ENCODE assay signal across 16 cellular contexts in genomic region chr18:76307293-76307690, GRCh38.
DNase-seq lines count a peak whose midpoint lies in the region; ATAC-seq, FAIRE-seq and TF ChIP-seq lines count a peak whose summit lies in the region.
"Had no signal": no experiment of that assay in that cellular context is flagged by ENCODE, and none has a peak within 500 bp of the region (broad histone marks: within the 10 kb centered on the region; RNA-seq: fewer than 3 reads in every experiment).

No MANE protein-coding gene starts in this region.

- RAD21 ChIA-PET in GM12878 (lab: Charles Lee; ENCODE audit: unreplicated experiment) = no interaction called here

- intact Hi-C loops in IMR-90 (cut with micrococcal nuclease) = no loop called here
- intact Hi-C loops in GM12878 (cut with micrococcal nuclease; ENCODE audit: unreplicated experiment) = no loop called here
- intact Hi-C loops in upper lobe of right lung (cut with DNase I) = no loop called here

- no peaks in the 10 kb centered on the region for H3K36me3 Mint-ChIP-seq in endothelial cell (ENCODE audit: low read depth, unreplicated experiment)
- H3K36me3 Mint-ChIP-seq: CD4-positive, alpha-beta memory T cell had no signal

- no peak overlapping the region for H3K4me3 Mint-ChIP-seq in endothelial cell (ENCODE audit: unreplicated experiment)
- H3K4me3 Mint-ChIP-seq: B cell; CD4-positive, alpha-beta memory T cell; HFFc6 had no signal

- H3K79me1 ChIP-seq in IMR-90 (ENCODE audit: low read depth in 1 of 2, low read length in 2 of 2) = no peaks in the 10 kb centered on the region

- H3K27me3 Mint-ChIP-seq in endothelial cell (ENCODE audit: unreplicated experiment) = no peaks in the 10 kb centered on the region
- H3K27me3 Mint-ChIP-seq: B cell had no signal

- H3K9me1 ChIP-seq in IMR-90 (ENCODE audit: insufficient read depth, low read length) = no peaks in the 10 kb centered on the region

- no peak overlapping the region for H3K14ac ChIP-seq in IMR-90 (replicated peaks; ENCODE audit: low read depth, low read length)

- H3K18ac ChIP-seq in IMR-90 (ENCODE audit: low read depth, low read length) = no peak overlapping the region

- no peak overlapping the region for H2BK120ac ChIP-seq in IMR-90 (ENCODE audit: low read depth, low read length)

- H3K9ac ChIP-seq in DND-41 (ENCODE audit: low read depth, low read length) (no peak overlapping the region), IMR-90 (ENCODE audit: low read depth, low read length) (no peak overlapping the region), GM12878 (ENCODE audit: control insufficient read depth, insufficient read depth, low read length) (no peak overlapping the region)

- H4K20me1 ChIP-seq in DND-41 (ENCODE audit: insufficient read depth, low read length) (no peaks in the 10 kb centered on the region), IMR-90 (ENCODE audit: insufficient read depth, low read length) (no peaks in the 10 kb centered on the region), GM12878 (ENCODE audit: control insufficient read depth, insufficient read depth) (no peaks in the 10 kb centered on the region)

- no peak overlapping the region for H4K8ac ChIP-seq in IMR-90 (ENCODE audit: low read depth in 2 of 2, low read length in 2 of 2)

- H2BK15ac ChIP-seq in IMR-90 (ENCODE audit: low read depth, low read length) = no peak overlapping the region

- TF ChIP-seq POLR2A in IMR-90 (IDR thresholded peaks at IDR 0.05; ENCODE audit: low read depth, low read length) (no peak), GM12878 (IDR thresholded peaks at IDR 0.05; ENCODE audit: low read depth, low read length) (no peak)

- H2BK5ac ChIP-seq in IMR-90 (ENCODE audit: low read depth, low read length, poor library complexity, severe bottlenecking) = no peak overlapping the region

- BruUV-seq in IMR-90 (replicated peaks; lab: Mats Ljungman, UMichigan) = no TSS peak
- no TSS peak for BruUV-seq in GM12878 (replicated peaks; lab: Mats Ljungman, UMichigan)

- H3K79me2 ChIP-seq in DND-41 (ENCODE audit: insufficient read depth, low read length) = no peaks in the 10 kb centered on the region
- H3K79me2 ChIP-seq in GM12878 (ENCODE audit: control insufficient read depth, insufficient read depth, low read length) = no peaks in the 10 kb centered on the region

- in situ Hi-C loops in IMR-90 (cut with MboI; ENCODE audit: low sequenced_read_pairs) (no loop called here), GM12878 (cut with MboI) (no loop called here)

- H3K4me1 Mint-ChIP-seq in endothelial cell (ENCODE audit: unreplicated experiment) = peaks cover under 1% of the 10 kb centered on the region
- H3K4me1 Mint-ChIP-seq: B cell; CD4-positive, alpha-beta memory T cell had no signal

- no peak overlapping the region for H3K23ac ChIP-seq in IMR-90 (ENCODE audit: low read depth, low read length)

- TF ChIP-seq RAD21 in IMR-90 (IDR thresholded peaks at IDR 0.05; ENCODE audit: low read length) (no peak), GM12878 (IDR thresholded peaks at IDR 0.05; ENCODE audit: insufficient read depth, low read depth, low read length) (no peak)

- FAIRE-seq in GM12878 (lab: Jason Lieb, UNC) = no peak
- FAIRE-seq: GM19239 had no signal

- SMC1A ChIA-PET in GM12878 (lab: Charles Lee; ENCODE audit: uncharacterized antibody, unreplicated experiment) = interaction anchor here (0.9 kb wide), 1 partner anchor 267 kb away, joined by 3 read pairs; no protein-coding TSS in a partner anchor

- peak overlapping the region; percentile 53 for H3K27ac ChIP-seq in DND-41 (ENCODE audit: low read length)
- no peak overlapping the region for H3K27ac ChIP-seq in IMR-90 (ENCODE audit: insufficient read depth, low read length)
- peak overlapping the region; percentile 46 for H3K27ac ChIP-seq in GM12878 (ENCODE audit: control insufficient read depth, insufficient read depth)
- no peak overlapping the region for H3K27ac ChIP-seq in upper lobe of right lung
- H3K27ac ChIP-seq: C4-2B had no signal

- dilution Hi-C loops in IMR-90 (cut with HindIII; ENCODE audit: low sequenced_read_pairs, unreplicated experiment) = no loop called here

- TF ChIP-seq CTCF in DND-41 (IDR thresholded peaks at IDR 0.05; ENCODE audit: borderline replicate concordance, extremely low read depth, low read length, poor library complexity, severe bottlenecking) (no peak), IMR-90 (conservative IDR thresholded peaks at IDR 0.05; ENCODE audit: low read depth, low read length) (no peak), GM12878 (IDR thresholded peaks at IDR 0.05 in 2 of 3, conservative IDR thresholded peaks at IDR 0.05 in 1 of 3; ENCODE audit: control insufficient read depth in 2 of 3, extremely low read depth in 1 of 3, insufficient read depth in 1 of 3, low read depth in 3 of 3, low read length in 3 of 3) (no peak), upper lobe of right lung (IDR thresholded peaks at IDR 0.05) (no peak), endothelial cell (IDR thresholded peaks at IDR 0.05; ENCODE audit: unreplicated experiment) (no peak)

- H2BK20ac ChIP-seq in IMR-90 (ENCODE audit: low read depth, low read length) = no peak overlapping the region

- H3K4me1 ChIP-seq in DND-41 (ENCODE audit: insufficient read depth, low read length) (peaks cover 14% of the 10 kb centered on the region), IMR-90 (ENCODE audit: control insufficient read depth, insufficient read depth, low read length) (no peaks in the 10 kb centered on the region), GM12878 (ENCODE audit: control insufficient read depth, insufficient read depth, low read length) (peaks cover 4% of the 10 kb centered on the region; the same call in 1 of the 2 replicates), upper lobe of right lung (no peaks in the 10 kb centered on the region)

- H3K27me3 ChIP-seq in DND-41 (ENCODE audit: insufficient read depth, low read length, poor library complexity) (no peaks in the 10 kb centered on the region), IMR-90 (ENCODE audit: control insufficient read depth, insufficient read depth, low read length) (no peaks in the 10 kb centered on the region; the same call in 1 of the 2 replicates), GM12878 (replicated peaks in 1 of 2; ENCODE audit: control insufficient read depth in 2 of 2, insufficient read depth in 2 of 2, low read length in 1 of 2) (no peaks in the 10 kb centered on the region), upper lobe of right lung (no peaks in the 10 kb centered on the region)

- CTCF ChIA-PET in IMR-90 (lab: Yijun Ruan, JAX) = interaction anchor here (1.1 kb wide), 1 partner anchor 8 kb away, joined by 3 read pairs; no protein-coding TSS in a partner anchor
- CTCF ChIA-PET in GM12878 (lab: Yijun Ruan, JAX) = interaction anchor here (1.0 to 1.6 kb wide), 5 partner anchors 9 to 124 kb away, joined by 3 to 9 read pairs (median 3); no protein-coding TSS in a partner anchor

- H4K91ac ChIP-seq in IMR-90 (ENCODE audit: insufficient read depth, low read depth, low read length) = no peak overlapping the region

- TF ChIP-seq EP300 in GM12878 (IDR thresholded peaks at IDR 0.05; ENCODE audit: borderline replicate concordance in 1 of 2, control insufficient read depth in 1 of 2, low read depth in 2 of 2, low read length in 2 of 2) = no peak

- no peaks in the 10 kb centered on the region for H3K9me3 Mint-ChIP-seq in endothelial cell (ENCODE audit: unreplicated experiment)
- H3K9me3 Mint-ChIP-seq: CD4-positive, alpha-beta memory T cell; HFFc6 had no signal

- H2AFZ ChIP-seq in DND-41 (ENCODE audit: low read depth, low read length) (peak overlapping the region; percentile 54), IMR-90 (replicated peaks; ENCODE audit: low read length, poor library complexity) (peak overlapping the region; percentile 16), GM12878 (ENCODE audit: control insufficient read depth, low read depth, low read length) (peak overlapping the region; percentile 37)

- H3K36me3 ChIP-seq in DND-41 (ENCODE audit: insufficient read depth, low read length) (no peaks in the 10 kb centered on the region), IMR-90 (ENCODE audit: control insufficient read depth, insufficient read depth, low read length) (no peaks in the 10 kb centered on the region), GM12878 (ENCODE audit: control insufficient read depth in 2 of 2, insufficient read depth in 2 of 2, low read length in 1 of 2) (no peaks in the 10 kb centered on the region), upper lobe of right lung (no peaks in the 10 kb centered on the region)

- H3K9me3 ChIP-seq in DND-41 (ENCODE audit: insufficient read depth, low read length, severe bottlenecking) (no peaks in the 10 kb centered on the region), IMR-90 (ENCODE audit: control insufficient read depth, insufficient read depth, low read length) (no peaks in the 10 kb centered on the region), GM12878 (replicated peaks; ENCODE audit: control insufficient read depth, insufficient read depth, low read length) (no peaks in the 10 kb centered on the region; the same call in 1 of the 3 replicates), upper lobe of right lung (no peaks in the 10 kb centered on the region)

- H3K4me3 ChIP-seq in DND-41 (ENCODE audit: low read depth in 1 of 2, low read length in 2 of 2) = no peak overlapping the region
- no peak overlapping the region for H3K4me3 ChIP-seq in IMR-90 (ENCODE audit: insufficient read depth, low read depth, low read length)
- H3K4me3 ChIP-seq in GM12878 = no peak overlapping the region
- no peak overlapping the region for H3K4me3 ChIP-seq in upper lobe of right lung

- no peak overlapping the region; the same call in 1 of the 2 replicates for H3K4me2 ChIP-seq in DND-41 (ENCODE audit: insufficient read depth, low read length)
- no peak overlapping the region for H3K4me2 ChIP-seq in IMR-90 (ENCODE audit: low read depth, low read length)
- H3K4me2 ChIP-seq in GM12878 (ENCODE audit: control insufficient read depth, insufficient read depth) = peak overlapping the region; percentile 20; the same call in 1 of the 2 replicates

- H3K56ac ChIP-seq in IMR-90 (ENCODE audit: extremely low read depth, insufficient read depth, low read length) = no peak overlapping the region

- peak; percentile 72 for ATAC-seq in DND-41 (ENCODE audit: insufficient read depth, low read depth)
- peak; percentile 44 for ATAC-seq in HG02610 (IDR thresholded peaks at IDR 0.05; ENCODE audit: unreplicated experiment)
- no peak for ATAC-seq in IMR-90 (ENCODE audit: low read depth)
- peak; percentile 53 for ATAC-seq in GM12878
- no peak for ATAC-seq in upper lobe of right lung

- no peak overlapping the region for H3K27ac Mint-ChIP-seq in endothelial cell (ENCODE audit: unreplicated experiment)
- H3K27ac Mint-ChIP-seq: B cell; CD4-positive, alpha-beta memory T cell; HFFc6 had no signal

- H4K5ac ChIP-seq in IMR-90 (ENCODE audit: low read depth, low read length) = no peak overlapping the region

- no peak overlapping the region for H3K4ac ChIP-seq in IMR-90 (ENCODE audit: low read depth, low read length)

- POLR2A ChIA-PET in IMR-90 (lab: Charles Lee; ENCODE audit: unreplicated experiment) (no interaction called here), GM12878 (lab: Charles Lee) (no interaction called here)

- 20% methylated on average over 1 of the region's 2 CpGs; no CpG with 5 or more reads in 1 of the 2 experiments for WGBS in IMR-90 (ENCODE audit: extremely low coverage in 2 of 2, insufficient read length in 1 of 2), 2 experiments
- WGBS in GM12878 (ENCODE audit: insufficient coverage, insufficient replicate concordance, low lambda C conversion rate, missing lambda C conversion rate) = 17% methylated on average over 2 of the region's 2 CpGs

- H2AK5ac ChIP-seq in IMR-90 (ENCODE audit: low read depth, low read length) = no peak overlapping the region

- H2AK9ac ChIP-seq in IMR-90 (replicated peaks; ENCODE audit: low read depth, low read length, poor library complexity) = no peak overlapping the region

- DNase-seq in DND-41 (no peak), IMR-90 (no peak), GM12878 (ENCODE audit: low read depth, low spot score) (no peak), upper lobe of right lung (no peak), endothelial cell (ENCODE audit: low spot score) (no peak), NCI-H1694 (lab: John Stamatoyannopoulos, UW) (no peak), SIG-M5 (lab: John Stamatoyannopoulos, UW) (no peak)
- DNase-seq: CD4-positive, alpha-beta memory T cell; DMS79 treated with DMSO at 0.1 percent for 48 hours; GF-D8; HCEC 1CT; HFFc6 had no signal

Comparison
In these comparisons a context has a peak if more than half of its experiments do, and no peak if none do; other contexts are left out.
1. ATAC-seq: peak in DND-41 (single experiment), HG02610 (single experiment) and GM12878 (single experiment); none in IMR-90 (single experiment) and upper lobe of right lung (single experiment).
2. H3K27ac ChIP-seq: peak in DND-41 (single experiment) and GM12878 (single experiment); none in IMR-90 (single experiment) and upper lobe of right lung (single experiment).
3. Peak in every context shown above with its lines, with median percentiles within 50 percentile points of each other: H2AFZ ChIP-seq.